ENCODE assay signal across 1 cellular context in the genomic region with DNA sequence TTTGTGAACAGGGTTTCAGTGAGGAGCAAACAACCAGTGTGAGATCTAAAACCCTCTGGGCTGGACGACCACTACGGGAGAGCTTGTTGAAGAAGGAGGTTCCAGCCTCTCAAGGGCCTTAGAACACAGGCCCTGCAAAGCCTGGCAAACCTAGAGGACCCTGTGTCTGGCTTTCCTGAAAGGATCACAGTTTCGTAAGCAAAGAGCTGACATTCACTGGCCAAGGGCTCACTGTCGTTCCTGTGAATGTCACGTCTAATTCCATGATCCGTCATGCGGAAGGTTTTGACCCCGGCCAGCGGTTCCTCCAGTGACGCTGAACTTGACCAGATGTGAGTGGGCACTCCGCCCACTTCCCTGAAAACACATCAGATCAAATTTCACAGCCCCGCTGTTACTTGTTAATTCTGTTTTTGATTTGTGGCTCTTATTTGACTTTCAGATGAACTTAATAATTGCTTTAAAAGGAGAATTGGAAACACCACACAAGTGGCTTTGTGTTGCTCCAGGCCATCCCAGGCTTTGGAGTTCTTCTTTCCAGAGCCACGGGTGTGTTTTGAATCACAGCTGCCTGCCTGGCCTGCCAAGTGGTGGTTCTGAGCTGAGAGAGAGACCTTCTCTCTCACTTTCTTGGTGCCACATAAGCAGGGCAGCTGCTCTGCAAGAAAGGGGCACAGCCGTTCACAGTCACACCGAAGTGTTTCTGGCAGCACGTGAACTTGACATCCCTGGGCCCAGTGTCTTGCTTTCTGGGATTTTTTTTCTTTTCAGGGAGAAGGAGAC.
TF ChIP-seq lines count a peak whose summit lies in the region.

No MANE protein-coding gene starts in this region.

TF ChIP-seq in WTC11, 78 proteins besides CTCF, POLR2A, EP300 and RAD21 (continued from another document):
- TF ChIP-seq, protein P1, sequence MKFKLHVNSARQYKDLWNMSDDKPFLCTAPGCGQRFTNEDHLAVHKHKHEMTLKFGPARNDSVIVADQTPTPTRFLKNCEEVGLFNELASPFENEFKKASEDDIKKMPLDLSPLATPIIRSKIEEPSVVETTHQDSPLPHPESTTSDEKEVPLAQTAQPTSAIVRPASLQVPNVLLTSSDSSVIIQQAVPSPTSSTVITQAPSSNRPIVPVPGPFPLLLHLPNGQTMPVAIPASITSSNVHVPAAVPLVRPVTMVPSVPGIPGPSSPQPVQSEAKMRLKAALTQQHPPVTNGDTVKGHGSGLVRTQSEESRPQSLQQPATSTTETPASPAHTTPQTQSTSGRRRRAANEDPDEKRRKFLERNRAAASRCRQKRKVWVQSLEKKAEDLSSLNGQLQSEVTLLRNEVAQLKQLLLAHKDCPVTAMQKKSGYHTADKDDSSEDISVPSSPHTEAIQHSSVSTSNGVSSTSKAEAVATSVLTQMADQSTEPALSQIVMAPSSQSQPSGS (CRISPR knock-in tag; IDR thresholded peaks at IDR 0.05; ENCODE audit: borderline replicate concordance, low read depth): no peak
- no peak for TF ChIP-seq ZNF219 (CRISPR knock-in tag; IDR thresholded peaks at IDR 0.05; ENCODE audit: borderline replicate concordance)
- TF ChIP-seq FOXK1 (CRISPR knock-in tag; IDR thresholded peaks at IDR 0.05): no peak
- TF ChIP-seq ZNF138 (CRISPR knock-in tag; conservative IDR thresholded peaks at IDR 0.05): no peak
- TF ChIP-seq, protein P2, sequence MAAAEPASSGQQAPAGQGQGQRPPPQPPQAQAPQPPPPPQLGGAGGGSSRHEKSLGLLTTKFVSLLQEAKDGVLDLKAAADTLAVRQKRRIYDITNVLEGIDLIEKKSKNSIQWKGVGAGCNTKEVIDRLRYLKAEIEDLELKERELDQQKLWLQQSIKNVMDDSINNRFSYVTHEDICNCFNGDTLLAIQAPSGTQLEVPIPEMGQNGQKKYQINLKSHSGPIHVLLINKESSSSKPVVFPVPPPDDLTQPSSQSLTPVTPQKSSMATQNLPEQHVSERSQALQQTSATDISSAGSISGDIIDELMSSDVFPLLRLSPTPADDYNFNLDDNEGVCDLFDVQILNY (CRISPR knock-in tag; IDR thresholded peaks at IDR 0.05): no peak
